22 cellular contexts compared by ENCODE assay signal in the genomic region with DNA sequence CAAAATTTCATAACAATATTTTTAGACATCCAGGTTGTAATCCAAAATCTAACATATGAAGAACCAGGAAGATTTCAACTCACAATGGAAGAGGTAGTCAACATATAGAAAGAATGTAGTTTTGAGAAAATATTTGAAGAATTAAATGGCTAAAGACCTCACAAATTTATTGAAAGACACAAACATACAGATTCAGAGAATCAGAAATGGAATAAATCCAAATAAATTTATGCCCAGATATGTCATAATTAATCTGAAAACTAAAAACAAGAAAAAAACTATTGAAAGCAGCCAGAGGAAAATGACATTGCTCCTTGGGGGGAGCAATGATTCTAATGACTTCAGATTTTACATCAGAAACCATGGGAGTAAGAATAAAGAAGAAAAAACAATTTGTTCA.
"Had no signal": no experiment of that assay in that cellular context is flagged by ENCODE, and none has a peak within 500 bp of the region (broad histone marks: within the 10 kb centered on the region; RNA-seq: fewer than 3 reads in every experiment).

No MANE protein-coding gene starts in this region.

- H3K27me3 Mint-ChIP-seq: T-cell had no signal

- ATAC-seq: HepG2, T-cell had no signal

- DNase-seq: IMR-90, Karpas-422, KG1, MM.1S, NCI-H1092 treated with DMSO at 0.1 percent for 48 hours, NCI-H1436, NCI-H187, NCI-H2029, NCI-H2081 treated with DMSO at 0.1 percent for 48 hours, NCI-H2171, NCI-H226, NCI-H446, NCI-H510A, NCI-H524 treated with DMSO at 0.1 percent for 48 hours, NCI-H69, NCI-H774, SHP77, SK-N-SH, SW 1271, T-cell had no signal

- H3K4me3 Mint-ChIP-seq: T-cell had no signal

- H3K9me3 ChIP-seq: SK-N-SH had no signal

- H3K27ac ChIP-seq: RWPE1 had no signal

- H3K27ac Mint-ChIP-seq: T-cell had no signal

- H3K9me3 Mint-ChIP-seq: T-cell had no signal

- FAIRE-seq: HepG2 had no signal
